Comparison of ENCODE assay signal across 1 cellular context in genomic region chr7:41878331-41879112, GRCh38.
TF ChIP-seq lines count a peak whose summit lies in the region.

No MANE protein-coding gene starts in this region.

TF ChIP-seq in WTC11, 78 proteins besides CTCF, POLR2A, EP300 and RAD21 (continued from another document):
- TF ChIP-seq SMAD3 (CRISPR knock-in tag; IDR thresholded peaks at IDR 0.05; ENCODE audit: borderline replicate concordance) (no peak), AR (CRISPR knock-in tag; IDR thresholded peaks at IDR 0.05) (no peak), GRHL2 (CRISPR knock-in tag; IDR thresholded peaks at IDR 0.05; ENCODE audit: insufficient replicate concordance, severe bottlenecking) (no peak), IRF2 (CRISPR knock-in tag; IDR thresholded peaks at IDR 0.05; ENCODE audit: borderline replicate concordance, low read depth) (no peak), ZMAT4 (CRISPR knock-in tag; IDR thresholded peaks at IDR 0.05) (no peak), FOXP4 (CRISPR knock-in tag; IDR thresholded peaks at IDR 0.05) (no peak), ERG (CRISPR knock-in tag; IDR thresholded peaks at IDR 0.05) (no peak), PRRX2 (CRISPR knock-in tag; IDR thresholded peaks at IDR 0.05) (no peak)
